In the genomic region with DNA sequence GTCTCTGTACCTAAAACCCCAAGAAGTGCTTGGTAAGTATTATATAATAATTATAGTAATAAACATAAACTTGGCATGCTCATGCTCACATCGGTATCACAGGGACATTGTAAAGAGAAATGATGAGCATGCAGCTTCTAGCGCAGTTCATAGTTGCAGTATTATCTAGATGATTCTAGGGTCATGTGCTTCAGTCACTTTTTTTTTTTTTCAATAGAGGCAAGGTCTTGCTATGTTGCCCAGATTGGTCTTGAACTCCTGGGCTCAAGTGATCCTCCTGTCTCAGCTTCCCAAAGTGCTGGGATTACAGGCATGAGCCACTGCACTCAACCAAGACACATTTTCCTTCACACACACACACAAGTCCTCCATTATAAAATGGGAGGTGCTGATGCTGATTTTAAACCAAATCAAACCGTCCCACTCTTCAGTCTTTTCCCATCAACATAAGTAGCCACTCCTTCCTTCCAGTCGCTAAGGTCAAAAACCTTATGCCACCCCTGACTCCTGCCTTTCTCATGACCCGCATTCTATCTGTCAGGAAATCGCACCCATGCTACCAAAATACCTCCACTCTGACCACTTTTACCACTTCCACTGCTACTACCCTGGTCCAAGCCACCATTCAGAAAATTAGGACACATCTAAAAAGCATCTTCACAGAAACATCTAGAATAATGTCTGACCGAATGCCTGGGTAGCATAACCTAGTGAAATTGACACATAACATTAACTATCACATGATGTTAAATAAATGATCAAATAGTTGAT, we compare ENCODE assay signal across 13 cellular contexts. TPM values are rescaled to one million over a fixed set of nuclear protein-coding genes. Genes with fewer than 3 reads are reported as not detected.
A peak's percentile ranks its signal among the peaks of the same experiment; 100 is the strongest.
DNase-seq lines count a peak whose midpoint lies in the region; ATAC-seq and TF ChIP-seq lines count a peak whose summit lies in the region.
"Had no signal": no experiment of that assay in that cellular context is flagged by ENCODE, and none has a peak within 500 bp of the region (broad histone marks: within the 10 kb centered on the region; RNA-seq: fewer than 3 reads in every experiment).

No MANE protein-coding gene starts in this region.

- H3K18ac ChIP-seq in IMR-90 (ENCODE audit: low read depth, low read length), result no peak overlapping the region

- no peaks in the 10 kb centered on the region for H3K9me1 ChIP-seq in IMR-90 (ENCODE audit: insufficient read depth, low read length)

- intact Hi-C loops in IMR-90 (cut with micrococcal nuclease), result loop anchor here (1.0 to 5.0 kb wide), 2 partner anchors 38 to 176 kb away; no protein-coding TSS in a partner anchor

- no peak for DNase-seq in DND-41
- DNase-seq in IMR-90, result no peak
- no peak for DNase-seq in coronary artery (ENCODE audit: low spot score)
- DNase-seq in osteocyte (ENCODE audit: extremely low spot score, unreplicated experiment), result no peak
- DNase-seq in GOT3 (lab: John Stamatoyannopoulos, UW), result no peak
- DNase-seq in epidermal melanocyte (ENCODE audit: insufficient read length, low spot score), result no peak
- DNase-seq in smooth muscle cell (lab: John Stamatoyannopoulos, UW; ENCODE audit: unreplicated experiment), result no peak
- DNase-seq: activated T-cell treated with anti-CD3 and anti-CD28 coated beads, Interleukin-2, amount 50 U/mL, for 24 hours; aorta; foreskin melanocyte had no signal

- H4K91ac ChIP-seq in IMR-90 (ENCODE audit: insufficient read depth, low read depth, low read length), result no peak overlapping the region

- POLR2A ChIA-PET in IMR-90 (lab: Charles Lee; ENCODE audit: unreplicated experiment), result no interaction called here

- no peak overlapping the region for H2BK15ac ChIP-seq in IMR-90 (ENCODE audit: low read depth, low read length)

- TF ChIP-seq POLR2A in IMR-90 (IDR thresholded peaks at IDR 0.05; ENCODE audit: low read depth, low read length), result no peak

- peaks cover 24% of the 10 kb centered on the region for H3K4me1 Mint-ChIP-seq in osteocyte (ENCODE audit: unreplicated experiment)

- CTCF ChIA-PET in IMR-90 (lab: Yijun Ruan, JAX), result interaction anchor here (0.6 kb wide), 1 partner anchor 65 kb away, joined by 6 read pairs; no protein-coding TSS in a partner anchor

- H4K8ac ChIP-seq in IMR-90 (ENCODE audit: low read depth in 2 of 2, low read length in 2 of 2), result no peak overlapping the region

- no peak overlapping the region for H2BK5ac ChIP-seq in IMR-90 (ENCODE audit: low read depth, low read length, poor library complexity, severe bottlenecking)

- H3K27me3 ChIP-seq in DND-41 (ENCODE audit: insufficient read depth, low read length, poor library complexity), result no peaks in the 10 kb centered on the region
- H3K27me3 ChIP-seq in IMR-90 (ENCODE audit: control insufficient read depth, insufficient read depth, low read length), result no peaks in the 10 kb centered on the region; the same call in 1 of the 2 replicates
- H3K27me3 ChIP-seq in smooth muscle cell (ENCODE audit: low read depth), result no peaks in the 10 kb centered on the region
- H3K27me3 ChIP-seq: suprapubic skin had no signal

- peaks cover 5% of the 10 kb centered on the region for H3F3A ChIP-seq in smooth muscle cell (ENCODE audit: low read depth)

- H3K27ac ChIP-seq in DND-41 (ENCODE audit: low read length) (no peak overlapping the region), IMR-90 (ENCODE audit: insufficient read depth, low read length) (no peak overlapping the region), coronary artery (peak overlapping the region; percentile 3 to 24), smooth muscle cell (ENCODE audit: low read depth) (no peak overlapping the region)
- H3K27ac ChIP-seq: SK-N-MC had no signal

- H3K9me3 ChIP-seq in DND-41 (ENCODE audit: insufficient read depth, low read length, severe bottlenecking) (no peaks in the 10 kb centered on the region), IMR-90 (ENCODE audit: control insufficient read depth, insufficient read depth, low read length) (peaks cover 3% of the 10 kb centered on the region; the same call in 1 of the 2 replicates), smooth muscle cell (replicated peaks; ENCODE audit: low read depth) (no peaks in the 10 kb centered on the region)
- H3K9me3 ChIP-seq: suprapubic skin had no signal

- H3K27me3 Mint-ChIP-seq in osteocyte (ENCODE audit: unreplicated experiment), result no peaks in the 10 kb centered on the region

- no peak for TF ChIP-seq CTCF in DND-41 (IDR thresholded peaks at IDR 0.05; ENCODE audit: borderline replicate concordance, extremely low read depth, low read length, poor library complexity, severe bottlenecking)
- TF ChIP-seq CTCF in IMR-90 (conservative IDR thresholded peaks at IDR 0.05; ENCODE audit: low read depth, low read length), result no peak
- no peak for TF ChIP-seq CTCF in coronary artery (IDR thresholded peaks at IDR 0.05)
- peak; percentile 1 for TF ChIP-seq CTCF in osteocyte (IDR thresholded peaks at IDR 0.05)
- TF ChIP-seq CTCF in smooth muscle cell (IDR thresholded peaks at IDR 0.05; ENCODE audit: borderline replicate concordance, insufficient read depth, poor library complexity, severe bottlenecking), result no peak

- no peak overlapping the region for H4K5ac ChIP-seq in IMR-90 (ENCODE audit: low read depth, low read length)

- H3K9ac ChIP-seq in DND-41 (ENCODE audit: low read depth, low read length) (no peak overlapping the region), IMR-90 (ENCODE audit: low read depth, low read length) (no peak overlapping the region), smooth muscle cell (ENCODE audit: low read depth) (no peak overlapping the region)

- no peaks in the 10 kb centered on the region for H3K9me3 Mint-ChIP-seq in osteocyte (ENCODE audit: unreplicated experiment)
- H3K9me3 Mint-ChIP-seq: activated T-cell treated with anti-CD3 and anti-CD28 coated beads, Interleukin-2, amount 50 U/mL, for 24 hours had no signal

- H3K14ac ChIP-seq in IMR-90 (replicated peaks; ENCODE audit: low read depth, low read length), result no peak overlapping the region

- WGBS in IMR-90 (ENCODE audit: extremely low coverage in 2 of 2, insufficient read length in 1 of 2), 2 experiments, result 70% methylated on average over 5 of the region's 7 CpGs; no CpG with 5 or more reads in 1 of the 2 experiments
- WGBS in smooth muscle cell (ENCODE audit: low lambda C conversion rate), result 68% methylated on average over 7 of the region's 7 CpGs

- H2AFZ ChIP-seq in DND-41 (ENCODE audit: low read depth, low read length), result no peak overlapping the region
- H2AFZ ChIP-seq in IMR-90 (replicated peaks; ENCODE audit: low read length, poor library complexity), result no peak overlapping the region
- H2AFZ ChIP-seq in smooth muscle cell (ENCODE audit: low read depth), result no peak overlapping the region

- BruUV-seq in IMR-90 (replicated peaks; lab: Mats Ljungman, UMichigan), result no TSS peak

- H3K4me3 Mint-ChIP-seq in osteocyte (ENCODE audit: unreplicated experiment), result no peak overlapping the region
- H3K4me3 Mint-ChIP-seq: activated T-cell treated with anti-CD3 and anti-CD28 coated beads, Interleukin-2, amount 50 U/mL, for 24 hours had no signal

- peak overlapping the region; percentile 5 for H3K27ac Mint-ChIP-seq in osteocyte (ENCODE audit: unreplicated experiment)
- H3K27ac Mint-ChIP-seq: activated T-cell treated with anti-CD3 and anti-CD28 coated beads, Interleukin-2, amount 50 U/mL, for 24 hours had no signal

- H3K79me1 ChIP-seq in IMR-90 (ENCODE audit: low read depth in 1 of 2, low read length in 2 of 2), result no peaks in the 10 kb centered on the region

- H2AK9ac ChIP-seq in IMR-90 (replicated peaks; ENCODE audit: low read depth, low read length, poor library complexity), result no peak overlapping the region

- H3K79me2 ChIP-seq in DND-41 (ENCODE audit: insufficient read depth, low read length) (no peaks in the 10 kb centered on the region), smooth muscle cell (ENCODE audit: low read depth) (no peaks in the 10 kb centered on the region)

- ATAC-seq in DND-41 (ENCODE audit: insufficient read depth, low read depth), result 0 out of 3 replicates have a peak, but pooled peaks have one; percentile 19
- ATAC-seq in IMR-90 (ENCODE audit: low read depth), result no peak
- no peak for ATAC-seq in HG02870 (IDR thresholded peaks at IDR 0.05; ENCODE audit: unreplicated experiment)

- no peak for TF ChIP-seq RAD21 in IMR-90 (IDR thresholded peaks at IDR 0.05; ENCODE audit: low read length)

- dilution Hi-C loops in IMR-90 (cut with HindIII; ENCODE audit: low sequenced_read_pairs, unreplicated experiment), result no loop called here

- H3K36me3 Mint-ChIP-seq in osteocyte (ENCODE audit: unreplicated experiment), result no peaks in the 10 kb centered on the region

- H3K36me3 ChIP-seq in DND-41 (ENCODE audit: insufficient read depth, low read length), result no peaks in the 10 kb centered on the region
- no peaks in the 10 kb centered on the region for H3K36me3 ChIP-seq in IMR-90 (ENCODE audit: control insufficient read depth, insufficient read depth, low read length)
- no peaks in the 10 kb centered on the region for H3K36me3 ChIP-seq in smooth muscle cell (ENCODE audit: low read depth)
- H3K36me3 ChIP-seq: suprapubic skin had no signal

- H2AK5ac ChIP-seq in IMR-90 (ENCODE audit: low read depth, low read length), result 0 out of 2 replicates have a peak overlapping the region, but pooled peaks have one; percentile 20

- no peaks in the 10 kb centered on the region for H3K4me1 ChIP-seq in DND-41 (ENCODE audit: insufficient read depth, low read length)
- H3K4me1 ChIP-seq in IMR-90 (ENCODE audit: control insufficient read depth, insufficient read depth, low read length), result peaks cover 8% of the 10 kb centered on the region
- peaks cover 7% of the 10 kb centered on the region for H3K4me1 ChIP-seq in smooth muscle cell (ENCODE audit: low read depth)

- in situ Hi-C loops in IMR-90 (cut with MboI; ENCODE audit: low sequenced_read_pairs), result no loop called here

- H3K4me3 ChIP-seq in DND-41 (ENCODE audit: low read depth in 1 of 2, low read length in 2 of 2) (no peak overlapping the region), IMR-90 (ENCODE audit: insufficient read depth, low read depth, low read length) (no peak overlapping the region), coronary artery (no peak overlapping the region), smooth muscle cell (no peak overlapping the region)
- H3K4me3 ChIP-seq: SK-N-MC, suprapubic skin had no signal

- no peak overlapping the region for H3K4ac ChIP-seq in IMR-90 (ENCODE audit: low read depth, low read length)

- H2BK120ac ChIP-seq in IMR-90 (ENCODE audit: low read depth, low read length), result no peak overlapping the region

- no peak overlapping the region for H3K23ac ChIP-seq in IMR-90 (ENCODE audit: low read depth, low read length)

- no peak overlapping the region for H3K56ac ChIP-seq in IMR-90 (ENCODE audit: extremely low read depth, insufficient read depth, low read length)

- H3K4me2 ChIP-seq in DND-41 (ENCODE audit: insufficient read depth, low read length) (no peak overlapping the region), IMR-90 (ENCODE audit: low read depth, low read length) (no peak overlapping the region), smooth muscle cell (no peak overlapping the region)

- no peaks in the 10 kb centered on the region for H4K20me1 ChIP-seq in DND-41 (ENCODE audit: insufficient read depth, low read length)
- H4K20me1 ChIP-seq in IMR-90 (ENCODE audit: insufficient read depth, low read length), result no peaks in the 10 kb centered on the region
- H4K20me1 ChIP-seq in smooth muscle cell (ENCODE audit: low read depth), result no peaks in the 10 kb centered on the region

- no peak overlapping the region for H2BK20ac ChIP-seq in IMR-90 (ENCODE audit: low read depth, low read length)

RNA-seq across cellular contexts. Expression of a gene that starts 28.2 kb away (rescaled TPM):
- total RNA-seq in IMR-90 (2012; rRNA removed) (52.8 and 66.0 TPM in 2 replicates), osteocyte (55.4 and 55.6 TPM in 2 replicates), smooth muscle cell (117 and 134 TPM in 2 replicates)
- polyA plus RNA-seq in IMR-90 (2012; rRNA removed) (64.9 and 73.8 TPM in 2 replicates), smooth muscle cell (127 and 132 TPM in 2 replicates)
- 27.8 and 55.9 TPM in 2 replicates for polyA plus RNA-seq in IMR-90 (2012; cell fraction: cytosol; rRNA removed)
- polyA plus RNA-seq in IMR-90 (2012; cell fraction: nucleus; rRNA removed; ENCODE audit: low replicate concordance), result 18.8 and 32.0 TPM in 2 replicates

RNA-seq across cellular contexts. Expression of a gene that starts 50.3 kb away (rescaled TPM):
- 9.9 and 12.8 TPM in 2 replicates for total RNA-seq in IMR-90 (2012; rRNA removed)
- 5.9 and 7.8 TPM in 2 replicates for polyA plus RNA-seq in IMR-90 (2012; rRNA removed)
- 5.6 and 7.5 TPM in 2 replicates for polyA plus RNA-seq in IMR-90 (2012; cell fraction: cytosol; rRNA removed)
- polyA plus RNA-seq in IMR-90 (2012; cell fraction: nucleus; rRNA removed; ENCODE audit: low replicate concordance), result 1.5 and 2.8 TPM in 2 replicates
- 42.7 and 42.8 TPM in 2 replicates for total RNA-seq in osteocyte
- 56.6 and 93.0 TPM in 2 replicates for total RNA-seq in smooth muscle cell
- 36.7 and 37.1 TPM in 2 replicates for polyA plus RNA-seq in smooth muscle cell

Comparison
In these comparisons a context has a peak if more than half of its experiments do, and no peak if none do; other contexts are left out.
1. H3K27ac ChIP-seq: peak in coronary artery (2 of 2); none in DND-41 (single experiment), IMR-90 (single experiment) and smooth muscle cell (single experiment).